17 cellular contexts compared by ENCODE assay signal in genomic region chr4:187017156-187017555, GRCh38.
"Had no signal": no experiment of that assay in that cellular context is flagged by ENCODE, and none has a peak within 500 bp of the region (broad histone marks: within the 10 kb centered on the region; RNA-seq: fewer than 3 reads in every experiment).

No MANE protein-coding gene starts in this region.

- ATAC-seq: activated naive CD4-positive, alpha-beta T cell treated with anti-CD3 and anti-CD28 coated beads, Interleukin-2, amount 50 U/mL, for 72 hours; activated T-cell treated with anti-CD3 and anti-CD28 coated beads, Interleukin-2, amount 50 U/mL, for 72 hours; esophagus mucosa; heart right ventricle; left colon; lower lobe of right lung; stimulated activated naive B cell treated with anti-CD40 and anti-IgM and Interleukin-4, amounts not matched to agents 10 μg/mL and 1 μg/mL and 100 μg/mL, for 72 hours had no signal

- H3K27me3 ChIP-seq: adrenal gland, heart right ventricle, upper lobe of left lung had no signal

- H3K36me3 ChIP-seq: adrenal gland, heart right ventricle, lower lobe of right lung, thoracic aorta, upper lobe of left lung had no signal

- H3K27me3 Mint-ChIP-seq: stimulated activated naive B cell treated with anti-CD40 and anti-IgM and Interleukin-4, amounts not matched to agents 10 μg/mL and 1 μg/mL and 100 μg/mL, for 72 hours had no signal

- H3K4me1 ChIP-seq: adrenal gland, heart right ventricle, lower lobe of right lung, upper lobe of left lung had no signal

- H3K4me3 Mint-ChIP-seq: activated T-cell treated with anti-CD3 and anti-CD28 coated beads, Interleukin-2, amount 50 U/mL, for 72 hours; stimulated activated naive B cell treated with anti-CD40 and anti-IgM and Interleukin-4, amounts not matched to agents 10 μg/mL and 1 μg/mL and 100 μg/mL, for 72 hours had no signal

- H3K4me1 Mint-ChIP-seq: stimulated activated naive B cell treated with anti-CD40 and anti-IgM and Interleukin-4, amounts not matched to agents 10 μg/mL and 1 μg/mL and 100 μg/mL, for 72 hours had no signal

- H3K27ac Mint-ChIP-seq: activated naive CD4-positive, alpha-beta T cell treated with anti-CD3 and anti-CD28 coated beads, Interleukin-2, amount 50 U/mL, for 72 hours; activated T-cell treated with anti-CD3 and anti-CD28 coated beads, Interleukin-2, amount 50 U/mL, for 72 hours; stimulated activated naive B cell treated with anti-CD40 and anti-IgM and Interleukin-4, amounts not matched to agents 10 μg/mL and 1 μg/mL and 100 μg/mL, for 72 hours had no signal

- H3K36me3 Mint-ChIP-seq: stimulated activated naive B cell treated with anti-CD40 and anti-IgM and Interleukin-4, amounts not matched to agents 10 μg/mL and 1 μg/mL and 100 μg/mL, for 72 hours had no signal

- DNase-seq: activated CD4-positive, alpha-beta T cell treated with anti-CD3 and anti-CD28 coated beads for 1 hour; activated CD8-positive, alpha-beta memory T cell treated with anti-CD3 and anti-CD28 coated beads for 24 hours; activated CD8-positive, alpha-beta memory T cell treated with anti-CD3 and anti-CD28 coated beads, Interleukin-2, amount 50 U/mL, for 48 hours; activated effector memory CD4-positive, alpha-beta T cell treated with anti-CD3 and anti-CD28 coated beads, Interleukin-2, amount 50 U/mL, for 16 hours; activated T-cell treated with anti-CD3 and anti-CD28 coated beads, Interleukin-2, amount 50 U/mL, for 72 hours; adrenal gland; effector CD4-positive, alpha-beta T cell; heart right ventricle; left colon; lower lobe of right lung; midbrain; stimulated activated naive B cell treated with anti-CD40 and anti-IgM and Interleukin-4, amounts not matched to agents 10 μg/mL and 1 μg/mL and 100 μg/mL, for 72 hours; upper lobe of left lung had no signal

- H3K4me3 ChIP-seq: adrenal gland, heart right ventricle, lower lobe of right lung, thoracic aorta, upper lobe of left lung had no signal

- H3K27ac ChIP-seq: adrenal gland, heart right ventricle, lower lobe of right lung, thoracic aorta, upper lobe of left lung, VCaP had no signal
